Comparison of ENCODE assay signal across 14 cellular contexts in genomic region chr3:35966629-35967464, GRCh38.
"Had no signal": no experiment of that assay in that cellular context is flagged by ENCODE, and none has a peak within 500 bp of the region (broad histone marks: within the 10 kb centered on the region; RNA-seq: fewer than 3 reads in every experiment).

No MANE protein-coding gene starts in this region.

- H3K27me3 ChIP-seq: breast epithelium, sigmoid colon, spleen, stomach, testis, upper lobe of right lung had no signal

- H3K4me3 ChIP-seq: breast epithelium, dorsolateral prefrontal cortex, ovary, sigmoid colon, spleen, stomach, testis, upper lobe of right lung had no signal

- H3K36me3 ChIP-seq: breast epithelium, ovary, sigmoid colon, spleen, stomach, upper lobe of right lung had no signal

- H3K4me1 ChIP-seq: breast epithelium, testis, upper lobe of right lung had no signal

- H3K9me3 ChIP-seq: breast epithelium, ovary, sigmoid colon, spleen, stomach, testis, upper lobe of right lung had no signal

- DNase-seq: activated CD4-positive, alpha-beta T cell treated with anti-CD3 and anti-CD28 coated beads, Interleukin-2, amount 50 U/mL, for 1 hour; activated CD8-positive, alpha-beta memory T cell treated with anti-CD3 and anti-CD28 coated beads for 24 hours; activated gamma-delta T cell treated with Interleukin-2 at 50 U/mL for 16 hours; activated naive CD8-positive, alpha-beta T cell treated with anti-CD3 and anti-CD28 coated beads for 36 hours; ovary; sigmoid colon; spleen; stomach; T-helper 2 cell; testis; upper lobe of right lung had no signal

- H3K27ac ChIP-seq: breast epithelium, dorsolateral prefrontal cortex, ovary, sigmoid colon, spleen, stomach, testis, upper lobe of right lung had no signal

- ATAC-seq: activated CD4-positive, CD25-positive, alpha-beta regulatory T cell treated with anti-CD3 and anti-CD28 coated beads, Interleukin-2, amount 50 U/mL, for 24 hours had no signal
